Comparison of ENCODE assay signal across 8 cellular contexts in the genomic region with DNA sequence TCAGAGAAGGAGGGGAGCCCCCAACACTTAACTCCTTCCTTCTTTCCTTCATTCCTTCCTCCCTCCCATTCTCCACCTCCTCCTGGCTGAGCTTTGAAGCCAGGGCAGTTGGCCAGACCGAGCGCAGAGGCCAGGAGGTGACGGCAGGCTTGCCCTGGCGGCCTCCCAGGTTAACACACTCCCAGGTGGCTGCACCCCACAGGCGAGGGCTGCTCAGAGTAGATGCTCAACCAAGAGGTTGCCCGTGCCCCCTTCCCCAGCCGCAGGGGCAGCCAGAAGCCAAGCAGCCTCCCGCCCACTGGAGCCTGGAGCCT. TPM values are rescaled to one million over a fixed set of nuclear protein-coding genes. Genes with fewer than 3 reads are reported as not detected.
DNase-seq lines count a peak whose midpoint lies in the region; ATAC-seq and TF ChIP-seq lines count a peak whose summit lies in the region.

No MANE protein-coding gene starts in this region.

- no peaks in the 10 kb centered on the region for H3K79me2 ChIP-seq in fibroblast of lung (ENCODE audit: control insufficient read depth, insufficient read depth, low read length)

- peak overlapping the region in 2 of 4 experiments; percentile 39 to 62 for H3K4me3 ChIP-seq in fibroblast of lung (replicated peaks in 1 of 4; ENCODE audit: control extremely low read depth in 1 of 4, insufficient read depth in 1 of 4, low read depth in 3 of 4, low read length in 4 of 4)

- H2AFZ ChIP-seq in fibroblast of lung (ENCODE audit: low read length): peak overlapping the region; percentile 19

- peak; percentile 79 for DNase-seq in DMS53 (lab: John Stamatoyannopoulos, UW)
- DNase-seq in RWPE1 (ENCODE audit: low spot score): no peak
- DNase-seq in fibroblast of lung (ENCODE audit: low read depth in 2 of 2): peak in 1 of 2 donors; percentile 30
- no peak for DNase-seq in progenitor cell of endocrine pancreas (ENCODE audit: low spot score, unreplicated experiment)
- DNase-seq in SKM-1 (lab: John Stamatoyannopoulos, UW; ENCODE audit: unreplicated experiment): no peak
- DNase-seq in endothelial cell (ENCODE audit: low spot score): no peak

- H3K4me1 Mint-ChIP-seq in progenitor cell of endocrine pancreas (ENCODE audit: low read depth) (peaks cover 5% of the 10 kb centered on the region), endothelial cell (ENCODE audit: unreplicated experiment) (peaks cover 8% of the 10 kb centered on the region)

- no peaks in the 10 kb centered on the region for H3K9me3 Mint-ChIP-seq in progenitor cell of endocrine pancreas (ENCODE audit: low read depth)
- H3K9me3 Mint-ChIP-seq in endothelial cell (ENCODE audit: unreplicated experiment): no peaks in the 10 kb centered on the region

- H3K27ac ChIP-seq in RWPE1 (peak overlapping the region; percentile 94), fibroblast of lung (ENCODE audit: insufficient read depth, low read length) (no peak overlapping the region)

- CTCF ChIA-PET in RWPE1 (lab: Yijun Ruan, JAX): interaction anchor here (0.6 to 12.4 kb wide), 16 partner anchors 9 to 899 kb away, joined by 3 to 324 read pairs (median 5); partner anchors contain the start of gene PHLDA2

- no peaks in the 10 kb centered on the region for H4K20me1 ChIP-seq in fibroblast of lung (ENCODE audit: control insufficient read depth, extremely low read depth, insufficient read depth, low read length)

- H3K27ac Mint-ChIP-seq in progenitor cell of endocrine pancreas (peak overlapping the region; percentile 84), endothelial cell (ENCODE audit: unreplicated experiment) (no peak overlapping the region)

- H3K27me3 Mint-ChIP-seq in progenitor cell of endocrine pancreas (peaks cover 11% of the 10 kb centered on the region), endothelial cell (ENCODE audit: unreplicated experiment) (peaks cover 6% of the 10 kb centered on the region)

- no peaks in the 10 kb centered on the region for H3K36me3 ChIP-seq in fibroblast of lung (ENCODE audit: control insufficient read depth, insufficient read depth, low read length)

- no peak for ATAC-seq in HG02610 (IDR thresholded peaks at IDR 0.05; ENCODE audit: unreplicated experiment)
- ATAC-seq in activated CD4-positive, CD25-positive, alpha-beta regulatory T cell treated with anti-CD3 and anti-CD28 coated beads, Interleukin-2, amount 50 U/mL, for 24 hours: no peak

- TF ChIP-seq CTCF in RWPE1 (conservative IDR thresholded peaks at IDR 0.05; ENCODE audit: low read depth): no peak
- TF ChIP-seq CTCF in fibroblast of lung (conservative IDR thresholded peaks at IDR 0.05 in 1 of 2, IDR thresholded peaks at IDR 0.05 in 1 of 2; ENCODE audit: low read depth in 1 of 2, low read length in 2 of 2): no peak
- no peak for TF ChIP-seq CTCF in progenitor cell of endocrine pancreas (IDR thresholded peaks at IDR 0.05; ENCODE audit: unreplicated experiment)
- no peak for TF ChIP-seq CTCF in endothelial cell (IDR thresholded peaks at IDR 0.05; ENCODE audit: unreplicated experiment)

- POLR2A ChIA-PET in RWPE1 (lab: Yijun Ruan, JAX; ENCODE audit: low non-redundant PET): interaction anchor here (0.5 to 2.9 kb wide), 3 partner anchors 38 to 42 kb away, joined by 3 to 18 read pairs (median 3); partner anchors contain the start of gene PHLDA2

- no peak overlapping the region for H3K4me3 Mint-ChIP-seq in progenitor cell of endocrine pancreas (ENCODE audit: low read depth)
- H3K4me3 Mint-ChIP-seq in endothelial cell (ENCODE audit: unreplicated experiment): no peak overlapping the region

- no peaks in the 10 kb centered on the region for H3K27me3 ChIP-seq in fibroblast of lung (ENCODE audit: control insufficient read depth, insufficient read depth, low read length)

- peaks cover 11% of the 10 kb centered on the region for H3K4me1 ChIP-seq in fibroblast of lung (ENCODE audit: control insufficient read depth, extremely low read depth, insufficient read depth, low read length)

- no peak overlapping the region for H3K9ac ChIP-seq in fibroblast of lung (ENCODE audit: insufficient read depth, low read length)

- H3K36me3 Mint-ChIP-seq in progenitor cell of endocrine pancreas (ENCODE audit: insufficient read depth) (no peaks in the 10 kb centered on the region), endothelial cell (ENCODE audit: low read depth, unreplicated experiment) (no peaks in the 10 kb centered on the region)

- H3K9me3 ChIP-seq in fibroblast of lung (ENCODE audit: control insufficient read depth, insufficient read depth, low read depth, low read length): no peaks in the 10 kb centered on the region

- peak overlapping the region; percentile 88 for H3K4me2 ChIP-seq in fibroblast of lung (ENCODE audit: extremely low read depth, insufficient read depth, low read length)

RNA-seq across cellular contexts. Expression of gene CDKN1C, which starts 6.3 kb away (rescaled TPM):
- total RNA-seq in fibroblast of lung (31.1 and 31.5 TPM in 2 replicates), progenitor cell of endocrine pancreas (247 and 268 TPM in 2 replicates), endothelial cell (ENCODE audit: unreplicated experiment) (25.3 TPM)
- polyA plus RNA-seq in fibroblast of lung: 5.2 and 8.6 TPM in 2 replicates
- 9.0 and 12.6 TPM in 2 replicates for polyA plus RNA-seq in fibroblast of lung (2012)
- polyA minus RNA-seq in fibroblast of lung (ENCODE audit: low replicate concordance): 1.1 and 2.5 TPM in 2 replicates

RNA-seq across cellular contexts. Expression of gene PHLDA2, which starts 37.4 kb away (rescaled TPM):
- total RNA-seq in fibroblast of lung (4.1 and 6.8 TPM in 2 replicates), progenitor cell of endocrine pancreas (1.2 and 1.9 TPM in 2 replicates), endothelial cell (ENCODE audit: unreplicated experiment) (8.1 TPM)
- polyA plus RNA-seq in fibroblast of lung: 16.2 and 20.5 TPM in 2 replicates
- 108 and 155 TPM in 2 replicates for polyA plus RNA-seq in fibroblast of lung (2012)
- polyA minus RNA-seq in fibroblast of lung (ENCODE audit: low replicate concordance): 13.6 and 18.5 TPM in 2 replicates
